Comparison of ENCODE assay signal across 9 cellular contexts in genomic region chr15:90037510-90037860, GRCh38. TPM values are rescaled to one million over a fixed set of nuclear protein-coding genes. Genes with fewer than 3 reads are reported as not detected.
DNase-seq lines count a peak whose midpoint lies in the region; FAIRE-seq and TF ChIP-seq lines count a peak whose summit lies in the region.
"Had no signal": no experiment of that assay in that cellular context is flagged by ENCODE, and none has a peak within 500 bp of the region (broad histone marks: within the 10 kb centered on the region; RNA-seq: fewer than 3 reads in every experiment).

No MANE protein-coding gene starts in this region.

- CTCF ChIA-PET in endothelial cell of umbilical vein (lab: Charles Lee), result interaction anchor here (1.1 to 1.2 kb wide), 2 partner anchors 11 to 34 kb away, joined by 3 read pairs; no protein-coding TSS in a partner anchor

- H3K4me3 ChIP-seq in endothelial cell of umbilical vein (replicated peaks in 1 of 3; ENCODE audit: insufficient read depth in 1 of 3, low read depth in 1 of 3, low read length in 3 of 3) (no peak overlapping the region), osteoblast (ENCODE audit: insufficient read depth, low read length) (no peak overlapping the region), H7 (ENCODE audit: insufficient read depth, low read depth, low read length) (no peak overlapping the region), SJCRH30 (no peak overlapping the region)

- H3K36me3 ChIP-seq in endothelial cell of umbilical vein (ENCODE audit: control insufficient read depth in 2 of 2, extremely low read depth in 1 of 2, insufficient read depth in 2 of 2, low read length in 2 of 2) (no peaks in the 10 kb centered on the region), osteoblast (ENCODE audit: insufficient read depth, low read length) (no peaks in the 10 kb centered on the region), H7 (replicated peaks; ENCODE audit: control insufficient read depth, insufficient read depth, low read length) (no peaks in the 10 kb centered on the region), SJCRH30 (no peaks in the 10 kb centered on the region)

- POLR2A ChIA-PET in endothelial cell of umbilical vein (lab: Charles Lee), result no interaction called here

- TF ChIP-seq CTCF in endothelial cell of umbilical vein (IDR thresholded peaks at IDR 0.05; ENCODE audit: extremely low read depth in 1 of 2, insufficient read depth in 1 of 2, low read depth in 1 of 2, low read length in 2 of 2) (no peak), osteoblast (IDR thresholded peaks at IDR 0.05; ENCODE audit: extremely low read depth, low read depth, low read length) (no peak)

- no peaks in the 10 kb centered on the region for H3K9me1 ChIP-seq in endothelial cell of umbilical vein (replicated peaks; ENCODE audit: control insufficient read depth, extremely low read depth, insufficient read depth, low read length)

- dilution Hi-C loops in endothelial cell of umbilical vein (cut with MboI; ENCODE audit: extremely low pct_ligation_motif_present, low sequenced_read_pairs), result no loop called here

- BruUV-seq in endothelial cell of umbilical vein (replicated peaks; lab: Mats Ljungman, UMichigan), result no TSS peak

- H2AFZ ChIP-seq in endothelial cell of umbilical vein (ENCODE audit: low read depth, low read length) (no peak overlapping the region), osteoblast (ENCODE audit: low read length) (no peak overlapping the region)

- intact Hi-C loops in endothelial cell of umbilical vein (cut with micrococcal nuclease), result no loop called here

- H3K4me2 ChIP-seq in endothelial cell of umbilical vein (ENCODE audit: insufficient read depth, low read length) (peak overlapping the region; percentile 39), osteoblast (ENCODE audit: insufficient read depth, low read length) (peak overlapping the region; percentile 6)

- peak overlapping the region; percentile 72 for H3K27ac ChIP-seq in endothelial cell of umbilical vein (ENCODE audit: insufficient read depth, low read depth, low read length)
- H3K27ac ChIP-seq in osteoblast (ENCODE audit: low read depth, low read length), result peak overlapping the region; percentile 57
- no peak overlapping the region for H3K27ac ChIP-seq in SJCRH30

- peaks cover 49% of the 10 kb centered on the region for H3K4me1 ChIP-seq in endothelial cell of umbilical vein (ENCODE audit: control insufficient read depth, extremely low read depth, insufficient read depth, low read length)
- peaks cover 35% of the 10 kb centered on the region for H3K4me1 ChIP-seq in osteoblast (ENCODE audit: insufficient read depth, low read length)
- no peaks in the 10 kb centered on the region; the same call in 1 of the 2 replicates for H3K4me1 ChIP-seq in SJCRH30

- no peaks in the 10 kb centered on the region for H3K27me3 ChIP-seq in endothelial cell of umbilical vein (ENCODE audit: control insufficient read depth in 2 of 2, insufficient read depth in 2 of 2, low read length in 2 of 2)
- no peaks in the 10 kb centered on the region for H3K27me3 ChIP-seq in osteoblast (ENCODE audit: insufficient read depth, low read length)
- H3K27me3 ChIP-seq in H7 (ENCODE audit: control insufficient read depth, insufficient read depth, low read length), result no peaks in the 10 kb centered on the region
- H3K27me3 ChIP-seq in SJCRH30, result no peaks in the 10 kb centered on the region

- FAIRE-seq in endothelial cell of umbilical vein (lab: Jason Lieb, UNC), result peak; percentile 85
- FAIRE-seq: TTC549 had no signal

- peak overlapping the region; percentile 18 for H3K9ac ChIP-seq in endothelial cell of umbilical vein (replicated peaks; ENCODE audit: extremely low read depth, insufficient read depth, low read length)

- H3K9me3 ChIP-seq in endothelial cell of umbilical vein (replicated peaks; ENCODE audit: control insufficient read depth, insufficient read depth, low read length) (no peaks in the 10 kb centered on the region), osteoblast (ENCODE audit: low read depth, low read length) (no peaks in the 10 kb centered on the region), SJCRH30 (replicated peaks) (no peaks in the 10 kb centered on the region)

- H3K79me2 ChIP-seq in endothelial cell of umbilical vein (ENCODE audit: control insufficient read depth, insufficient read depth, low read length) (peaks cover 21% of the 10 kb centered on the region), osteoblast (ENCODE audit: insufficient read depth, low read length) (peaks cover 62% of the 10 kb centered on the region)

- no peaks in the 10 kb centered on the region for H4K20me1 ChIP-seq in endothelial cell of umbilical vein (replicated peaks; ENCODE audit: control insufficient read depth, extremely low read depth, insufficient read depth, low read length)
- H4K20me1 ChIP-seq in osteoblast (ENCODE audit: insufficient read depth, low read length), result peaks cover 13% of the 10 kb centered on the region

- TF ChIP-seq POLR2A in endothelial cell of umbilical vein (IDR thresholded peaks at IDR 0.05; ENCODE audit: low read depth, low read length), result no peak

- DNase-seq in EL, result peak; percentile 91
- DNase-seq in NCI-H226, result peak; percentile 69
- peak; percentile 50 for DNase-seq in endothelial cell of umbilical vein (ENCODE audit: low read depth, low spot score)
- DNase-seq in osteoblast (ENCODE audit: insufficient read length, low spot score, missing footprints), result peak; percentile 95
- DNase-seq in H7, result no peak
- no peak for DNase-seq in nucleus accumbens (lab: John Stamatoyannopoulos, UW)
- no peak for DNase-seq in SJCRH30
- no peak for DNase-seq in NCI-H69 (lab: John Stamatoyannopoulos, UW)

TF ChIP-seq in endothelial cell of umbilical vein, 7 proteins besides CTCF, POLR2A, EP300 and RAD21:
- TF ChIP-seq JUN (IDR thresholded peaks at IDR 0.05; ENCODE audit: borderline replicate concordance, insufficient read depth, insufficient read length, low read depth) (peak; percentile 33), POLR2AphosphoS5 (IDR thresholded peaks at IDR 0.05; ENCODE audit: insufficient read depth, low read depth, low read length) (peak; percentile 35), MAX (IDR thresholded peaks at IDR 0.05; ENCODE audit: insufficient read depth, insufficient read length) (no peak), GATA2 (IDR thresholded peaks at IDR 0.05; ENCODE audit: insufficient read depth, insufficient read length, low read depth, low read length) (peak; percentile 29), EZH2 (IDR thresholded peaks at IDR 0.05; ENCODE audit: borderline replicate concordance, low read depth, low read length, severe bottlenecking) (no peak)

RNA-seq across cellular contexts. Expression of gene ZNF710, which starts 36.4 kb away (rescaled TPM):
- total RNA-seq in endothelial cell of umbilical vein (31.8 and 32.4 TPM in 2 replicates), osteoblast (10.3 and 10.9 TPM in 2 replicates)
- polyA plus RNA-seq in endothelial cell of umbilical vein, result 8.9 and 9.2 TPM in 2 replicates
- 7.3 and 7.6 TPM in 2 replicates for polyA plus RNA-seq in endothelial cell of umbilical vein (2011; cell fraction: cytosol; rRNA removed)
- polyA plus RNA-seq in endothelial cell of umbilical vein (2011; cell fraction: nucleus; rRNA removed), result 14.7 and 15.4 TPM in 2 replicates
- polyA plus RNA-seq in endothelial cell of umbilical vein (2012), result 13.5 and 14.2 TPM in 2 replicates
- polyA minus RNA-seq in endothelial cell of umbilical vein, result 13.1 and 14.1 TPM in 2 replicates
- polyA minus RNA-seq in endothelial cell of umbilical vein (2011; cell fraction: cytosol; rRNA and poly(A)+ RNA removed), result 5.4 TPM
- 11.5 and 14.6 TPM in 2 replicates for polyA minus RNA-seq in endothelial cell of umbilical vein (2011; cell fraction: nucleus; rRNA and poly(A)+ RNA removed)
- 24.3 and 28.5 TPM in 2 replicates for total RNA-seq in H7 (2014; rRNA removed; shearing (Covaris generic))
- total RNA-seq in SJCRH30 (2014; rRNA removed; shearing (Covaris generic)), result 6.3 and 8.5 TPM in 2 replicates

Comparison
In these comparisons a context has a peak if more than half of its experiments do, and no peak if none do; other contexts are left out.
1. DNase-seq: peak in EL (single experiment), NCI-H226 (single experiment), endothelial cell of umbilical vein (single experiment) and osteoblast (single experiment); none in H7 (single experiment), nucleus accumbens (0 of 56), SJCRH30 (0 of 2) and NCI-H69 (single experiment).